ENCODE assay signal across 8 cellular contexts in genomic region chr9:96149881-96150280, GRCh38.
A peak's percentile ranks its signal among the peaks of the same experiment; 100 is the strongest.
DNase-seq lines count a peak whose midpoint lies in the region; ATAC-seq and TF ChIP-seq lines count a peak whose summit lies in the region.

No MANE protein-coding gene starts in this region.

- peaks cover 38% of the 10 kb centered on the region for H3K4me1 Mint-ChIP-seq in activated T-helper 1 cell treated with anti-CD3 and anti-CD28 coated beads, Interleukin-12 subunit alpha, Interleukin-12 subunit beta, Interleukin-2, Interleukin-4 antibody, amounts not matched to agents 30 ng/mL and 10 ng/mL and 1 ng/mL, durations not matched to agents 14 hours and 24 hours and 36 hours (ENCODE audit: low read depth)

- H3K27me3 ChIP-seq in DND-41 (ENCODE audit: insufficient read depth, low read length, poor library complexity) (peaks cover 6% of the 10 kb centered on the region), osteoblast (ENCODE audit: insufficient read depth, low read length) (no peaks in the 10 kb centered on the region)

- H3K27me3 Mint-ChIP-seq in activated T-helper 1 cell treated with anti-CD3 and anti-CD28 coated beads, Interleukin-12 subunit alpha, Interleukin-12 subunit beta, Interleukin-2, Interleukin-4 antibody, amounts not matched to agents 30 ng/mL and 10 ng/mL and 1 ng/mL, durations not matched to agents 14 hours and 24 hours and 36 hours (ENCODE audit: insufficient read depth) = peaks cover 15% of the 10 kb centered on the region

- peak; percentile 47 for ATAC-seq in DND-41 (ENCODE audit: insufficient read depth, low read depth)
- ATAC-seq in GM19438 (IDR thresholded peaks at IDR 0.05; ENCODE audit: low read depth, unreplicated experiment) = peak; percentile 59
- peak; percentile 49 for ATAC-seq in HG03045 (IDR thresholded peaks at IDR 0.05; ENCODE audit: unreplicated experiment)

- H3K36me3 Mint-ChIP-seq in activated T-helper 1 cell treated with anti-CD3 and anti-CD28 coated beads, Interleukin-12 subunit alpha, Interleukin-12 subunit beta, Interleukin-2, Interleukin-4 antibody, amounts not matched to agents 30 ng/mL and 10 ng/mL and 1 ng/mL, durations not matched to agents 14 hours and 24 hours and 36 hours (ENCODE audit: low read depth) = peaks cover 2% of the 10 kb centered on the region

- TF ChIP-seq CTCF in DND-41 (IDR thresholded peaks at IDR 0.05; ENCODE audit: borderline replicate concordance, extremely low read depth, low read length, poor library complexity, severe bottlenecking) (no peak), osteoblast (IDR thresholded peaks at IDR 0.05; ENCODE audit: extremely low read depth, low read depth, low read length) (no peak)

- intact Hi-C loops in activated T-helper 1 cell treated with anti-CD3 and anti-CD28 coated beads, Interleukin-12 subunit alpha, Interleukin-12 subunit beta, Interleukin-2, Interleukin-4 antibody, amounts not matched to agents 30 ng/mL and 10 ng/mL and 1 ng/mL, durations not matched to agents 14 hours and 24 hours and 36 hours (cut with micrococcal nuclease) = loop anchor here (1.0 to 2.0 kb wide), 6 partner anchors 69 to 426 kb away; no protein-coding TSS in a partner anchor

- H3K27ac ChIP-seq in DND-41 (ENCODE audit: low read length) = no peak overlapping the region
- H3K27ac ChIP-seq in osteoblast (ENCODE audit: low read depth, low read length) = no peak overlapping the region

- DNase-seq in DND-41 = no peak
- DNase-seq in activated T-helper 1 cell treated with anti-CD3 and anti-CD28 coated beads, Interleukin-12 subunit alpha, Interleukin-12 subunit beta, Interleukin-2, Interleukin-4 antibody, amounts not matched to agents 30 ng/mL and 10 ng/mL and 1 ng/mL, durations not matched to agents 14 hours and 24 hours and 36 hours (ENCODE audit: low spot score) = no peak
- DNase-seq in osteoblast (ENCODE audit: insufficient read length, low spot score, missing footprints) = no peak
- DNase-seq in Kasumi-1 (lab: John Stamatoyannopoulos, UW) = no peak
- no peak for DNase-seq in DMS153 treated with DMSO at 0.1 percent for 48 hours (lab: John Stamatoyannopoulos, UW; ENCODE audit: unreplicated experiment)
- no peak for DNase-seq in NCI-H1092 (lab: John Stamatoyannopoulos, UW)

- H3K9me3 ChIP-seq in DND-41 (ENCODE audit: insufficient read depth, low read length, severe bottlenecking) (no peaks in the 10 kb centered on the region), osteoblast (ENCODE audit: low read depth, low read length) (no peaks in the 10 kb centered on the region)

- H3K4me3 ChIP-seq in DND-41 (ENCODE audit: low read depth in 1 of 2, low read length in 2 of 2) = peak overlapping the region in 1 of 2 experiments; percentile 2; a peak in 1 of 4 replicates
- H3K4me3 ChIP-seq in osteoblast (ENCODE audit: insufficient read depth, low read length) = no peak overlapping the region

- H3K4me1 ChIP-seq in DND-41 (ENCODE audit: insufficient read depth, low read length) (peaks cover 28% of the 10 kb centered on the region), osteoblast (ENCODE audit: insufficient read depth, low read length) (no peaks in the 10 kb centered on the region)

- H3K4me2 ChIP-seq in DND-41 (ENCODE audit: insufficient read depth, low read length) (peak overlapping the region; percentile 50), osteoblast (ENCODE audit: insufficient read depth, low read length) (no peak overlapping the region)

- no peaks in the 10 kb centered on the region for H3K36me3 ChIP-seq in DND-41 (ENCODE audit: insufficient read depth, low read length)
- H3K36me3 ChIP-seq in osteoblast (ENCODE audit: insufficient read depth, low read length) = no peaks in the 10 kb centered on the region

- no peaks in the 10 kb centered on the region for H3K79me2 ChIP-seq in DND-41 (ENCODE audit: insufficient read depth, low read length)
- H3K79me2 ChIP-seq in osteoblast (ENCODE audit: insufficient read depth, low read length) = no peaks in the 10 kb centered on the region

- H4K20me1 ChIP-seq in DND-41 (ENCODE audit: insufficient read depth, low read length) = 0 out of 2 replicates have a peak, but pooled peaks cover 5% of the 10 kb centered on the region
- H4K20me1 ChIP-seq in osteoblast (ENCODE audit: insufficient read depth, low read length) = no peaks in the 10 kb centered on the region

- H3K9me3 Mint-ChIP-seq in activated T-helper 1 cell treated with anti-CD3 and anti-CD28 coated beads, Interleukin-12 subunit alpha, Interleukin-12 subunit beta, Interleukin-2, Interleukin-4 antibody, amounts not matched to agents 30 ng/mL and 10 ng/mL and 1 ng/mL, durations not matched to agents 14 hours and 24 hours and 36 hours = peaks cover 5% of the 10 kb centered on the region

- H3K9ac ChIP-seq in DND-41 (ENCODE audit: low read depth, low read length) = no peak overlapping the region

- peak overlapping the region; percentile 71 for H3K4me3 Mint-ChIP-seq in activated T-helper 1 cell treated with anti-CD3 and anti-CD28 coated beads, Interleukin-12 subunit alpha, Interleukin-12 subunit beta, Interleukin-2, Interleukin-4 antibody, amounts not matched to agents 30 ng/mL and 10 ng/mL and 1 ng/mL, durations not matched to agents 14 hours and 24 hours and 36 hours

- H3K27ac Mint-ChIP-seq in activated T-helper 1 cell treated with anti-CD3 and anti-CD28 coated beads, Interleukin-12 subunit alpha, Interleukin-12 subunit beta, Interleukin-2, Interleukin-4 antibody, amounts not matched to agents 30 ng/mL and 10 ng/mL and 1 ng/mL, durations not matched to agents 14 hours and 24 hours and 36 hours = peak overlapping the region; percentile 21

- no peak overlapping the region for H2AFZ ChIP-seq in DND-41 (ENCODE audit: low read depth, low read length)
- H2AFZ ChIP-seq in osteoblast (ENCODE audit: low read length) = no peak overlapping the region
